In the genomic region with DNA sequence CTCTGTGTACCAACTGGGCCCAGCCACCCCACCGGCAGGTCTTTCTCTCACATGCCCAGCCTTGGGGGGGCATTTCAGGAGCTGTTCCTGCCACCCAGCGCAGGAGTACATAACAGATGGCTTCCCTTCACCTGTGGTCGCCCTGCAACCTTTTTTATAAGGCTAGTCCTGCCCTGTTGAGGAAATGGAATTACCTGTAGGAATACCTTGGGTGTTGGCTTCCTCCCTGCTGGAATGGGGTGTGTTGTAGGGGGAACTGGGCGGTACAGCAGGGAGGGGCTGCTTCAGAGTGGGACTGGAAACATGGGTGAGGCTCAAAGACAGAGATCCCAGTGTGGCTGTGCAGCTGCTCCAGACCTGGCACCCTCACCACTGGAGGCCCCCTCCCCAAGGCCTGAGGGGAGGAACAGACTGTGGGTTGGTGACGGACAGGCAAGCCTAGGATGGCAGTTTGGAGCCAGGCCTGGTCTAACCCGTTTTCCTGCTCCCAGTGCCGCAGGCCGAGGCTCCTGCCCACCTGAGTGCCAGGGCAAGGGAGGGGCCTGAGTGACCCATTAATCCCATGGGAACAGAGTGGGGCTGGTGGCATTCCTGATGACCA, we compare ENCODE assay signal across 12 cellular contexts. TPM values are rescaled to one million over a fixed set of nuclear protein-coding genes. Genes with fewer than 3 reads are reported as not detected.
DNase-seq lines count a peak whose midpoint lies in the region; TF ChIP-seq lines count a peak whose summit lies in the region.
"Had no signal": no experiment of that assay in that cellular context is flagged by ENCODE, and none has a peak within 500 bp of the region (broad histone marks: within the 10 kb centered on the region; RNA-seq: fewer than 3 reads in every experiment).

No MANE protein-coding gene starts in this region.

- POLR2A ChIA-PET in RWPE1 (lab: Yijun Ruan, JAX; ENCODE audit: low non-redundant PET) = interaction anchor here (1.3 kb wide), 1 partner anchor 32 kb away, joined by 12 read pairs; the partner anchor contains the start of gene ADAM15

- no peaks in the 10 kb centered on the region for H3K36me3 ChIP-seq in DOHH2 (ENCODE audit: control insufficient read depth, low read length)

- no peaks in the 10 kb centered on the region for H3K9me2 ChIP-seq in DOHH2 (replicated peaks; ENCODE audit: control insufficient read depth, low read length)

- H3K4me1 ChIP-seq in DOHH2 (ENCODE audit: control insufficient read depth, low read length) = peaks cover 84% of the 10 kb centered on the region

- no peaks in the 10 kb centered on the region for H4K20me1 ChIP-seq in DOHH2 (ENCODE audit: control insufficient read depth, insufficient read depth, low read depth, low read length)

- peaks cover 61% of the 10 kb centered on the region for H3K27me3 ChIP-seq in DOHH2 (ENCODE audit: control insufficient read depth, low read length)

- no peak for DNase-seq in RWPE1 (ENCODE audit: low spot score)
- peak; percentile 52 for DNase-seq in islet precursor cell
- DNase-seq in OCI-M1 (lab: John Stamatoyannopoulos, UW) = no peak
- DNase-seq in NCI-H1694 (lab: John Stamatoyannopoulos, UW) = no peak
- no peak for DNase-seq in cerebellum (ENCODE audit: low spot score)
- DNase-seq: activated naive CD8-positive, alpha-beta T cell treated with anti-CD3 and anti-CD28 coated beads, Interleukin-2, amount 50 U/mL, for 24 hours; IMR-90; NCI-H2029; NCI-H748 treated with DMSO at 0.1 percent for 48 hours; SIG-M5 had no signal

- CTCF ChIA-PET in RWPE1 (lab: Yijun Ruan, JAX) = interaction anchor here (0.6 to 1.9 kb wide), 6 partner anchors 9 to 39 kb away, joined by 3 to 6 read pairs (median 4); partner anchors contain the start of gene ADAM15

- no peaks in the 10 kb centered on the region for H3K9me3 ChIP-seq in DOHH2 (ENCODE audit: control insufficient read depth, insufficient read depth, low read length)

- 0 out of 2 replicates have a peak overlapping the region, but pooled peaks have one; percentile 8 for H3K4me3 ChIP-seq in DOHH2 (ENCODE audit: low read length)
- peak overlapping the region in 4 of 7 experiments; percentile 19 to 62 (median 54) for H3K4me3 ChIP-seq in skin epidermis

- TF ChIP-seq CTCF in DOHH2 (IDR thresholded peaks at IDR 0.05; ENCODE audit: low read depth, low read length, poor library complexity, severe bottlenecking) (no peak), RWPE1 (conservative IDR thresholded peaks at IDR 0.05; ENCODE audit: low read depth) (no peak)

- H3F3A ChIP-seq in DOHH2 (ENCODE audit: control insufficient read depth, insufficient read depth) = peaks cover 19% of the 10 kb centered on the region

- peak overlapping the region; percentile 76 for H3K4me2 ChIP-seq in DOHH2 (ENCODE audit: low read length)

- H3K27ac ChIP-seq in DOHH2 (ENCODE audit: low read depth, low read length) = no peak overlapping the region
- H3K27ac ChIP-seq in RWPE1 = peak overlapping the region; percentile 25; the same call in 1 of the 2 replicates
- peak overlapping the region in 18 of 21 experiments; percentile 43 to 91 (median 78) for H3K27ac ChIP-seq in skin epidermis

- no peaks in the 10 kb centered on the region for H3K79me2 ChIP-seq in DOHH2 (ENCODE audit: control insufficient read depth, low read length)

RNA-seq across cellular contexts. Expression of gene EFNA3, which starts 4.4 kb away (rescaled TPM):
- 7.3 TPM for total RNA-seq in cerebellum

RNA-seq across cellular contexts. Expression of gene EFNA4, which starts 19.5 kb away (rescaled TPM):
- total RNA-seq in cerebellum = 3.9 TPM

RNA-seq across cellular contexts. Expression of gene ADAM15, which starts 31.9 kb away (rescaled TPM):
- total RNA-seq in cerebellum = 27.6 TPM

RNA-seq across cellular contexts. Expression of gene EFNA1, which starts 44.6 kb away (rescaled TPM):
- 6.9 TPM for total RNA-seq in cerebellum

RNA-seq across cellular contexts. Expression of gene DCST1, which starts 49.4 kb away (rescaled TPM):
- total RNA-seq in cerebellum = not detected
- total RNA-seq: IMR-90 had no signal
